22 cellular contexts compared by ENCODE assay signal in the genomic region with DNA sequence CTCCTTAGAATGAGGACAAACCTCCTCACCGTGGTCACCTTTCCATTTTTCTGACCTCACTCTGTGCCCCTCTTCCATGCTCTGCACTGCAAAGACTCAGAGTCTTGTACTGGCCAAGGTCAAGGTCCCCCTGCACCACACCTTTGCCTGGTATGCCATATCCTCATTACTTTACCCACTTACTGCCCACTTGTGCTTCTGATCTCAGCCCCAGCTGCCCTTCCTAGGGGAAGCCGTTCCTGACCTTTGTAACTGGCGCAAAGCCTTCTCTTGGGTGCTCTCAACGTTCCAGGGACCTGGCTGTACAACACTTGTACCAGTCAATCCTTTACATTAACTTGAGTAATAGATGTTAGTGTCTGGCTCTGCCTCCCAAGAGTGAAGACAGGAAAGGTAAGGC.
"Had no signal": no experiment of that assay in that cellular context is flagged by ENCODE, and none has a peak within 500 bp of the region (broad histone marks: within the 10 kb centered on the region; RNA-seq: fewer than 3 reads in every experiment).

No MANE protein-coding gene starts in this region.

- ATAC-seq: heart left ventricle; left lobe of liver; naive thymus-derived CD8-positive, alpha-beta T cell; pancreas; right cardiac atrium; sciatic nerve; stimulated activated effector memory CD8-positive, alpha-beta T cell treated with anti-CD3 and anti-CD28 coated beads, Interleukin-12 subunit alpha, Interleukin-12 subunit beta, amount 100 ng/mL, for 72 hours had no signal

- H3K4me3 ChIP-seq: heart left ventricle, pancreas, prostate gland, skin epidermis, spleen, suprapubic skin, thoracic aorta, tibial nerve, vagina had no signal

- H3K9me3 ChIP-seq: heart left ventricle, pancreas, prostate gland, spleen, suprapubic skin, thoracic aorta, tibial nerve, vagina had no signal

- H3K27me3 ChIP-seq: vagina had no signal

- H3K4me1 ChIP-seq: pancreas, prostate gland, spleen, suprapubic skin, tibial nerve, vagina had no signal

- H3K27ac ChIP-seq: heart left ventricle, pancreas, prostate gland, skin epidermis, spleen, suprapubic skin, thoracic aorta, tibial nerve, vagina had no signal

- DNase-seq: glutamatergic neuron; heart left ventricle; hypothalamus; islet precursor cell; midbrain; naive thymus-derived CD8-positive, alpha-beta T cell; nucleus accumbens; pancreas; retina; right cardiac atrium; spleen; stimulated activated CD4-positive, alpha-beta T cell treated with anti-CD3 and anti-CD28 coated beads, Interleukin-4, amount 100 ng/mL, for 24 hours; stimulated activated naive CD4-positive, alpha-beta T cell had no signal

- H3K36me3 ChIP-seq: heart left ventricle, pancreas, prostate gland, spleen, suprapubic skin, thoracic aorta, tibial nerve, vagina had no signal
